35 cellular contexts compared by ENCODE assay signal in genomic region chr11:85914425-85914824, GRCh38. TPM values are rescaled to one million over a fixed set of nuclear protein-coding genes. Genes with fewer than 3 reads are reported as not detected.
"Had no signal": no experiment of that assay in that cellular context is flagged by ENCODE, and none has a peak within 500 bp of the region (broad histone marks: within the 10 kb centered on the region; RNA-seq: fewer than 3 reads in every experiment).

No MANE protein-coding gene starts in this region.

- H3K27ac Mint-ChIP-seq: activated CD4-positive, alpha-beta memory T cell treated with anti-CD3 and anti-CD28 coated beads, Interleukin-2, amount 10 ng/mL, durations not matched to agents 7 days and 5 days; activated CD4-positive, alpha-beta T cell treated with anti-CD3 and anti-CD28 coated beads, Interleukin-2, amount 10 ng/mL, durations not matched to agents 7 days and 5 days; activated naive CD4-positive, alpha-beta T cell treated with anti-CD3 and anti-CD28 coated beads for 36 hours; activated naive CD4-positive, alpha-beta T cell treated with anti-CD3 and anti-CD28 coated beads, Interleukin-2, amount 50 U/mL, for 72 hours; activated naive CD8-positive, alpha-beta T cell treated with anti-CD3 and anti-CD28 coated beads, Interleukin-2, amount 10 ng/mL, durations not matched to agents 7 days and 5 days; activated T-helper 17 cell treated with anti-CD3 and anti-CD28 coated beads, Interleukin-2, amount 50 U/mL, for 72 hours; brain; WTC11 had no signal

- DNase-seq: activated CD4-positive, alpha-beta memory T cell treated with anti-CD3 and anti-CD28 coated beads, Interleukin-2, amount 10 ng/mL, durations not matched to agents 7 days and 5 days; activated CD4-positive, alpha-beta T cell treated with anti-CD3 and anti-CD28 coated beads for 1 hour; activated CD4-positive, alpha-beta T cell treated with anti-CD3 and anti-CD28 coated beads for 4 hours; activated CD4-positive, alpha-beta T cell treated with anti-CD3 and anti-CD28 coated beads, Interleukin-2, amount 10 ng/mL, durations not matched to agents 7 days and 5 days; activated CD4-positive, alpha-beta T cell treated with anti-CD3 and anti-CD28 coated beads, Interleukin-2, amount 50 U/mL, for 4 hours; activated effector memory CD4-positive, alpha-beta T cell treated with Interleukin-2 at 50 U/mL for 16 hours; activated gamma-delta T cell treated with Interleukin-2 at 50 U/mL for 16 hours; activated naive CD4-positive, alpha-beta T cell treated with anti-CD3 and anti-CD28 coated beads for 36 hours; activated naive CD8-positive, alpha-beta T cell treated with anti-CD3 and anti-CD28 coated beads, Interleukin-2, amount 10 ng/mL, durations not matched to agents 7 days and 5 days; activated T-cell treated with anti-CD3 and anti-CD28 coated beads, Interleukin-2, amount 50 U/mL, for 4 hours; central memory CD4-positive, alpha-beta T cell; cerebellar nuclear complex; colonic mucosa; effector CD8-positive, alpha-beta T cell; esophagus squamous epithelium; foreskin melanocyte; heart right ventricle; T-helper 2 cell had no signal

- H3K36me3 Mint-ChIP-seq: activated naive CD4-positive, alpha-beta T cell treated with anti-CD3 and anti-CD28 coated beads, Interleukin-2, amount 50 U/mL, for 72 hours; activated naive CD8-positive, alpha-beta T cell treated with anti-CD3 and anti-CD28 coated beads, Interleukin-2, amount 10 ng/mL, durations not matched to agents 7 days and 5 days; brain had no signal

- H3K4me3 Mint-ChIP-seq: activated CD4-positive, alpha-beta memory T cell treated with anti-CD3 and anti-CD28 coated beads, Interleukin-2, amount 10 ng/mL, durations not matched to agents 7 days and 5 days; activated CD4-positive, alpha-beta T cell treated with anti-CD3 and anti-CD28 coated beads, Interleukin-2, amount 10 ng/mL, durations not matched to agents 7 days and 5 days; activated naive CD4-positive, alpha-beta T cell treated with anti-CD3 and anti-CD28 coated beads for 36 hours; activated naive CD8-positive, alpha-beta T cell treated with anti-CD3 and anti-CD28 coated beads, Interleukin-2, amount 10 ng/mL, durations not matched to agents 7 days and 5 days; activated T-cell treated with anti-CD3 and anti-CD28 coated beads, Interleukin-2, amount 50 U/mL, for 4 hours; activated T-helper 17 cell treated with anti-CD3 and anti-CD28 coated beads, Interleukin-2, amount 50 U/mL, for 72 hours; brain; WTC11 had no signal

- FAIRE-seq: endometrium, endothelial cell of umbilical vein had no signal

- H3K27ac ChIP-seq: ascending aorta, breast epithelium, cardiac muscle cell, colonic mucosa, epithelial cell of prostate, esophagus squamous epithelium, gastroesophageal sphincter, heart right ventricle, hepatocyte had no signal

- H3K9me3 Mint-ChIP-seq: activated naive CD4-positive, alpha-beta T cell treated with anti-CD3 and anti-CD28 coated beads for 36 hours; activated T-helper 17 cell treated with anti-CD3 and anti-CD28 coated beads, Interleukin-2, amount 50 U/mL, for 72 hours had no signal

- H3K9me3 ChIP-seq: ascending aorta, breast epithelium, colonic mucosa, esophagus squamous epithelium had no signal

- H3K4me3 ChIP-seq: ascending aorta, breast epithelium, cardiac muscle cell, colonic mucosa, esophagus squamous epithelium, gastroesophageal sphincter, heart right ventricle, hepatocyte had no signal

- H3K79me2 ChIP-seq: hepatocyte had no signal

- H2AFZ ChIP-seq: hepatocyte had no signal

- H3K4me2 ChIP-seq: hepatocyte had no signal

- ATAC-seq: activated naive CD4-positive, alpha-beta T cell treated with anti-CD3 and anti-CD28 coated beads, Interleukin-2, amount 50 U/mL, for 72 hours; activated T-cell treated with anti-CD3 and anti-CD28 coated beads, Interleukin-2, amount 50 U/mL, for 4 hours; activated T-helper 17 cell treated with anti-CD3 and anti-CD28 coated beads, Interleukin-2, amount 50 U/mL, for 72 hours; gastroesophageal sphincter; heart right ventricle; WTC11 had no signal

- H3K27me3 ChIP-seq: ascending aorta, breast epithelium, cardiac muscle cell, colonic mucosa, esophagus squamous epithelium, gastroesophageal sphincter, heart right ventricle, hepatocyte had no signal

- H3K4me1 ChIP-seq: ascending aorta, breast epithelium, colonic mucosa, esophagus squamous epithelium, gastroesophageal sphincter had no signal

- H3K27me3 Mint-ChIP-seq: activated CD4-positive, alpha-beta memory T cell treated with anti-CD3 and anti-CD28 coated beads, Interleukin-2, amount 10 ng/mL, durations not matched to agents 7 days and 5 days; activated T-helper 17 cell treated with anti-CD3 and anti-CD28 coated beads, Interleukin-2, amount 50 U/mL, for 72 hours; brain had no signal

- H3K4me1 Mint-ChIP-seq: activated CD4-positive, alpha-beta memory T cell treated with anti-CD3 and anti-CD28 coated beads, Interleukin-2, amount 10 ng/mL, durations not matched to agents 7 days and 5 days; activated CD4-positive, alpha-beta T cell treated with anti-CD3 and anti-CD28 coated beads, Interleukin-2, amount 10 ng/mL, durations not matched to agents 7 days and 5 days; activated naive CD8-positive, alpha-beta T cell treated with anti-CD3 and anti-CD28 coated beads, Interleukin-2, amount 10 ng/mL, durations not matched to agents 7 days and 5 days; activated T-helper 17 cell treated with anti-CD3 and anti-CD28 coated beads, Interleukin-2, amount 50 U/mL, for 72 hours; brain had no signal

- H3K36me3 ChIP-seq: ascending aorta, breast epithelium, cardiac muscle cell, colonic mucosa, esophagus squamous epithelium, gastroesophageal sphincter, heart right ventricle had no signal

RNA-seq across cellular contexts. Expression of gene CCDC83, which starts 59.2 kb away (rescaled TPM):
- total RNA-seq: activated CD4-positive, alpha-beta memory T cell treated with anti-CD3 and anti-CD28 coated beads, Interleukin-2, amount 10 ng/mL, durations not matched to agents 7 days and 5 days; activated CD4-positive, alpha-beta T cell treated with anti-CD3 and anti-CD28 coated beads, Interleukin-2, amount 10 ng/mL, durations not matched to agents 7 days and 5 days; activated naive CD4-positive, alpha-beta T cell treated with anti-CD3 and anti-CD28 coated beads for 36 hours; activated naive CD8-positive, alpha-beta T cell treated with anti-CD3 and anti-CD28 coated beads, Interleukin-2, amount 10 ng/mL, durations not matched to agents 7 days and 5 days; activated T-cell treated with anti-CD3 and anti-CD28 coated beads, Interleukin-2, amount 50 U/mL, for 4 hours; activated T-helper 17 cell treated with anti-CD3 and anti-CD28 coated beads, Interleukin-2, amount 50 U/mL, for 72 hours; ascending aorta; cardiac muscle cell; colonic mucosa; dermis microvascular lymphatic vessel endothelial cell; endothelial cell of umbilical vein; esophagus squamous epithelium; fibroblast of villous mesenchyme; gastroesophageal sphincter; glomerular endothelial cell; heart right ventricle; hepatocyte; WTC11 had no signal
- polyA plus RNA-seq: cardiac muscle cell, endothelial cell of umbilical vein, esophagus, fibroblast of lung, heart right ventricle, hepatocyte had no signal
